In the genomic region with DNA sequence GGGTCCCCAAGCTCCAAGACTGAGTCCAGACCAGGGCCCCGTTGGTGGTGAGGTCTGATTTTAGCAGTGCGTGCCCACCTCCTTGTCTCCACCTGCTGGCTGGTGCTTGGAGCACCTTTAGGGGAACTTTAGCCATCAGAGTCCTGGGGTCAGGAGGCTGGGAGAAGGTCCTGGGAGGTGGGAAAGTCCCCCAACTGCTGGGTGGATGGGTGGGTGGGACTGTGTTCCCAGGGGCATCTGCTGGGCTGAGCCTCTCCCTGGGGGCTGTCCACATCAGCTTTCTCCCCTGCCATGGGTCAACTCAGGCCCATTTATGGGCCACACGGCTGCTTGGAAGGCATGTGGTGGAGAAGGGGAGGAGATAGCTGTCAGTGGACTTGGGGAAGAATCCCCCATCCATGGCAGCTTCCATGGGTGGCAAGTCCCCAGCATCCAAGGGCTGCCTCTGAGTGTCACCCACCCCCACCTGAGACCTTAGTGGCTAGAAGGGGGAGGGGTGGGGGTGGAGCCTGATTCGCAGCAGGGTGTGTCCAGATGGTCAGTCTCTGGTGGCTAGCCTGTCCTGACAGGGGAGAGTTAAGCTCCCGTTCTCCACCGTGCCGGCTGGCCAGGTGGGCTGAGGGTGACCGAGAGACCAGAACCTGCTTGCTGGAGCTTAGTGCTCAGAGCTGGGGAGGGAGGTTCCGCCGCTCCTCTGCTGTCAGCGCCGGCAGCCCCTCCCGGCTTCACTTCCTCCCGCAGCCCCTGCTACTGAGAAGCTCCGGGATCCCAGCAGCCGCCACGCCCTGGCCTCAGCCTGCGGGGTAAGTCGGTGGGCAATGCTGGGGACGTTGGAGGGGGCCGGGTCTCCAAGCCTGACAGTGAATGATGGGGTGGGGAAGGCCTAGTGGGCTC, we compare ENCODE assay signal across 7 cellular contexts. TPM values are rescaled to one million over a fixed set of nuclear protein-coding genes. Genes with fewer than 3 reads are reported as not detected.
A peak's percentile ranks its signal among the peaks of the same experiment; 100 is the strongest.
DNase-seq lines count a peak whose midpoint lies in the region; ATAC-seq and TF ChIP-seq lines count a peak whose summit lies in the region.

A gene with protein sequence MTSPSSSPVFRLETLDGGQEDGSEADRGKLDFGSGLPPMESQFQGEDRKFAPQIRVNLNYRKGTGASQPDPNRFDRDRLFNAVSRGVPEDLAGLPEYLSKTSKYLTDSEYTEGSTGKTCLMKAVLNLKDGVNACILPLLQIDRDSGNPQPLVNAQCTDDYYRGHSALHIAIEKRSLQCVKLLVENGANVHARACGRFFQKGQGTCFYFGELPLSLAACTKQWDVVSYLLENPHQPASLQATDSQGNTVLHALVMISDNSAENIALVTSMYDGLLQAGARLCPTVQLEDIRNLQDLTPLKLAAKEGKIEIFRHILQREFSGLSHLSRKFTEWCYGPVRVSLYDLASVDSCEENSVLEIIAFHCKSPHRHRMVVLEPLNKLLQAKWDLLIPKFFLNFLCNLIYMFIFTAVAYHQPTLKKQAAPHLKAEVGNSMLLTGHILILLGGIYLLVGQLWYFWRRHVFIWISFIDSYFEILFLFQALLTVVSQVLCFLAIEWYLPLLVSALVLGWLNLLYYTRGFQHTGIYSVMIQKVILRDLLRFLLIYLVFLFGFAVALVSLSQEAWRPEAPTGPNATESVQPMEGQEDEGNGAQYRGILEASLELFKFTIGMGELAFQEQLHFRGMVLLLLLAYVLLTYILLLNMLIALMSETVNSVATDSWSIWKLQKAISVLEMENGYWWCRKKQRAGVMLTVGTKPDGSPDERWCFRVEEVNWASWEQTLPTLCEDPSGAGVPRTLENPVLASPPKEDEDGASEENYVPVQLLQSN (plus strand): TSS at position 541 of the 894 bp plus-strand sequence. CDS start 2,098 bp downstream, outside the sequence.

- no peaks in the 10 kb centered on the region for H3K36me3 ChIP-seq in vagina

- H3K27me3 ChIP-seq in vagina: no peaks in the 10 kb centered on the region

- DNase-seq in activated CD4-positive, alpha-beta T cell treated with anti-CD3 and anti-CD28 coated beads for 1 hour: peak; percentile 33
- DNase-seq in effector memory CD8-positive, alpha-beta T cell: peak; percentile 39 to 51 (median 40)
- DNase-seq in naive thymus-derived CD8-positive, alpha-beta T cell: peak; percentile 23 to 74 (median 52)
- no peak for DNase-seq in vagina (ENCODE audit: extremely low spot score in 2 of 2)
- no peak for DNase-seq in GOT3 (lab: John Stamatoyannopoulos, UW)

- no peaks in the 10 kb centered on the region for H3K9me3 ChIP-seq in vagina

- H3K9me3 Mint-ChIP-seq in effector memory CD8-positive, alpha-beta T cell: no peaks in the 10 kb centered on the region
- no peaks in the 10 kb centered on the region for H3K9me3 Mint-ChIP-seq in naive thymus-derived CD8-positive, alpha-beta T cell

- no peaks in the 10 kb centered on the region for H3K27me3 Mint-ChIP-seq in effector memory CD8-positive, alpha-beta T cell
- no peaks in the 10 kb centered on the region for H3K27me3 Mint-ChIP-seq in naive thymus-derived CD8-positive, alpha-beta T cell

- H3K4me3 ChIP-seq in vagina: peak within 1 kb of the TSS; percentile 47 to 65

- peaks cover 38 to 41% of the 10 kb centered on the region in 2 donors for H3K4me1 Mint-ChIP-seq in effector memory CD8-positive, alpha-beta T cell (ENCODE audit: low read depth in 2 of 2)
- H3K4me1 Mint-ChIP-seq in naive thymus-derived CD8-positive, alpha-beta T cell: peaks cover 12 to 53% (median 51%) of the 10 kb centered on the region in 4 donors

- H3K4me1 ChIP-seq in vagina: peaks cover 45% of the 10 kb centered on the region

- peak; percentile 49 for ATAC-seq in GM18867 (IDR thresholded peaks at IDR 0.05; ENCODE audit: unreplicated experiment)
- peak; percentile 50 for ATAC-seq in HG03460 (IDR thresholded peaks at IDR 0.05; ENCODE audit: unreplicated experiment)
- ATAC-seq in effector memory CD8-positive, alpha-beta T cell (replicated peaks): peak; percentile 43
- peak; percentile 57 to 65 for ATAC-seq in naive thymus-derived CD8-positive, alpha-beta T cell

- POLR2A ChIA-PET in naive thymus-derived CD8-positive, alpha-beta T cell (lab: Charles Lee): interaction anchor here (0.5 to 4.5 kb wide), 17 partner anchors 12 to 199 kb away, joined by 3 to 58 read pairs (median 5); a partner anchor contains a TSS

- peak within 1 kb of the TSS; percentile 98 to 99 for H3K27ac Mint-ChIP-seq in effector memory CD8-positive, alpha-beta T cell
- H3K27ac Mint-ChIP-seq in naive thymus-derived CD8-positive, alpha-beta T cell: peak within 1 kb of the TSS; percentile 98 to 100 (median 99)

- intact Hi-C loops in vagina (cut with DNase I): loop anchor here (2.0 kb wide), 1 partner anchor 28 kb away; no protein-coding TSS in a partner anchor

- peaks cover 41% of the 10 kb centered on the region for H3K36me3 Mint-ChIP-seq in effector memory CD8-positive, alpha-beta T cell (ENCODE audit: insufficient read depth)
- H3K36me3 Mint-ChIP-seq in naive thymus-derived CD8-positive, alpha-beta T cell: peaks cover 0 to 31% (median 8%) of the 10 kb centered on the region in 3 donors

- TF ChIP-seq POLR2A in vagina (IDR thresholded peaks at IDR 0.05): no peak

- H3K27ac ChIP-seq in vagina: peak within 1 kb of the TSS; percentile 91

- H3K4me3 Mint-ChIP-seq in effector memory CD8-positive, alpha-beta T cell: peak within 1 kb of the TSS; percentile 94 to 97
- H3K4me3 Mint-ChIP-seq in naive thymus-derived CD8-positive, alpha-beta T cell: peak within 1 kb of the TSS; percentile 93 to 99 (median 98)

- TF ChIP-seq CTCF in vagina (IDR thresholded peaks at IDR 0.05): peak in 1 of 3 experiments; percentile 26

RNA-seq across cellular contexts. Expression of the gene that starts here (rescaled TPM):
- 10 to 100 TPM; 60.9 to 65.0 TPM for total RNA-seq in naive thymus-derived CD8-positive, alpha-beta T cell
- polyA plus RNA-seq in naive thymus-derived CD8-positive, alpha-beta T cell: 100 to 1,000 TPM in 1 of 3 donors, 10 to 100 TPM in 2; 87.0 to 109 (median 90.6) TPM
- total RNA-seq in vagina: 22.3 TPM

Comparison
In these comparisons a context has a peak if more than half of its experiments do, and no peak if none do; other contexts are left out.
1. DNase-seq: peak in activated CD4-positive, alpha-beta T cell treated with anti-CD3 and anti-CD28 coated beads for 1 hour (single experiment), effector memory CD8-positive, alpha-beta T cell (3 of 3) and naive thymus-derived CD8-positive, alpha-beta T cell (10 of 10); none in vagina (0 of 2) and GOT3 (single experiment).
2. Peak in every context shown above with its lines, with median percentiles within 50 percentile points of each other: ATAC-seq.